In the genomic region with DNA sequence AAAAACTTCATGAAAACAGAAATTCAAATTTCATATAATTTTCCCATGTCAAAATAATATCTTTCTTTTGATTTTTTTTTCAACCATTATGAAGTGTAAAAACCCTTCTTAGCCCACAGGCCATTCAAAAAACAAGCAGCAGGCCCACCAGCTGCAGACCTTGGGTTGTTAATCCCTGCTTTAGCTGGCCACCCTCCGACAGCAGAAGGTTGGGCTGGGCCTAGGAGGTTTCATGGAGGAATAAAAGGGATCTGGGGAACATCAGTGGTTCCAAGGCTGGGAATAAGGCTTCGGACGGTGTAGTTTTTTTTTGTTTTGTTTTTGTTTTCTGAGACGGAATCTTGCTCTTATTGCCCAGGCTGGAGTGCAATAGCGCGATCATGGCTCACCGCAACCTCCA, we compare ENCODE assay signal across 31 cellular contexts. TPM values are rescaled to one million over a fixed set of nuclear protein-coding genes. Genes with fewer than 3 reads are reported as not detected.
"Had no signal": no experiment of that assay in that cellular context is flagged by ENCODE, and none has a peak within 500 bp of the region (broad histone marks: within the 10 kb centered on the region; RNA-seq: fewer than 3 reads in every experiment).

No MANE protein-coding gene starts in this region.

- H3K4me1 ChIP-seq: foreskin keratinocyte, prostate gland had no signal

- H3K4me3 ChIP-seq: coronary artery, esophagus muscularis mucosa, gastroesophageal sphincter, heart left ventricle, hepatocyte, left ventricle myocardium inferior, lower lobe of right lung, prostate gland, right atrium auricular region, smooth muscle cell, suprapubic skin had no signal

- H3K9me3 ChIP-seq: esophagus muscularis mucosa, gastroesophageal sphincter, heart left ventricle, left ventricle myocardium inferior, lower lobe of right lung, prostate gland, right atrium auricular region, suprapubic skin had no signal

- H3K36me3 ChIP-seq: prostate gland, right atrium auricular region, suprapubic skin had no signal

- H3K27me3 Mint-ChIP-seq: stimulated activated naive CD8-positive, alpha-beta T cell treated with anti-CD3 and anti-CD28 coated beads, Interleukin-15, amount 100 ng/mL, for 72 hours had no signal

- H3K9me3 Mint-ChIP-seq: stimulated activated naive CD8-positive, alpha-beta T cell treated with anti-CD3 and anti-CD28 coated beads, Interleukin-15, amount 100 ng/mL, for 72 hours had no signal

- H3K4me3 Mint-ChIP-seq: stimulated activated naive CD8-positive, alpha-beta T cell treated with anti-CD3 and anti-CD28 coated beads, Interleukin-15, amount 100 ng/mL, for 72 hours had no signal

- ATAC-seq: foreskin keratinocyte; gastroesophageal sphincter; heart left ventricle; left colon; lower lobe of right lung; naive thymus-derived CD8-positive, alpha-beta T cell; sciatic nerve; stimulated activated naive CD8-positive, alpha-beta T cell treated with anti-CD3 and anti-CD28 coated beads, Interleukin-15, amount 100 ng/mL, for 72 hours had no signal

- H3K27me3 ChIP-seq: esophagus muscularis mucosa, foreskin keratinocyte, gastroesophageal sphincter, heart left ventricle, hepatocyte, right atrium auricular region, suprapubic skin had no signal

- DNase-seq: dermis blood vessel endothelial cell; effector memory CD4-positive, alpha-beta T cell; foreskin keratinocyte; heart left ventricle; left colon; left ventricle myocardium inferior; naive thymus-derived CD8-positive, alpha-beta T cell; stimulated activated CD4-positive, alpha-beta T cell treated with anti-CD3 and anti-CD28 coated beads, Interleukin-12 subunit alpha, Interleukin-12 subunit beta, amount 100 ng/mL, for 4 hours; stimulated activated CD4-positive, alpha-beta T cell treated with anti-CD3 and anti-CD28 coated beads, Interleukin-1b, Interleukin-23, amount 100 ng/mL, for 48 hours; stimulated activated CD4-positive, alpha-beta T cell treated with anti-CD3 and anti-CD28 coated beads, Interleukin-4, amount 100 ng/mL, for 1 hour; stimulated activated CD8-positive, alpha-beta memory T cell treated with anti-CD3 and anti-CD28 coated beads, Interleukin-4, amount 100 ng/mL, for 48 hours; stimulated activated naive CD4-positive, alpha-beta T cell; stimulated activated naive CD8-positive, alpha-beta T cell treated with anti-CD3 and anti-CD28 coated beads, Interleukin-15, amount 100 ng/mL, for 72 hours; trophoblast cell had no signal

- H3K27ac Mint-ChIP-seq: naive thymus-derived CD8-positive, alpha-beta T cell; stimulated activated naive CD8-positive, alpha-beta T cell treated with anti-CD3 and anti-CD28 coated beads, Interleukin-15, amount 100 ng/mL, for 72 hours had no signal

- H3K27ac ChIP-seq: coronary artery, esophagus muscularis mucosa, foreskin keratinocyte, gastroesophageal sphincter, heart left ventricle, hepatocyte, left ventricle myocardium inferior, lower lobe of right lung, prostate gland, right atrium auricular region, suprapubic skin had no signal

RNA-seq across cellular contexts. Expression of gene MYMX, which starts 26.6 kb away (rescaled TPM):
- total RNA-seq: dermis blood vessel endothelial cell; endothelial cell of umbilical vein; epithelial cell of proximal tubule; esophagus muscularis mucosa; fibroblast of lung; foreskin keratinocyte; hepatocyte; kidney epithelial cell; left colon; lower lobe of right lung; naive thymus-derived CD8-positive, alpha-beta T cell; osteocyte; prostate gland; right atrium auricular region; smooth muscle cell; suprapubic skin; urinary bladder had no signal
- polyA plus RNA-seq: fibroblast of lung; foreskin keratinocyte; hepatocyte; naive thymus-derived CD8-positive, alpha-beta T cell; neural cell; smooth muscle cell had no signal
